In genomic region chr9:108296056-108296455, GRCh38 we compare ENCODE assay signal across 13 cellular contexts.
DNase-seq lines count a peak whose midpoint lies in the region; ATAC-seq, FAIRE-seq and TF ChIP-seq lines count a peak whose summit lies in the region.
"Had no signal": no experiment of that assay in that cellular context is flagged by ENCODE, and none has a peak within 500 bp of the region (broad histone marks: within the 10 kb centered on the region; RNA-seq: fewer than 3 reads in every experiment).

No MANE protein-coding gene starts in this region.

- H3K4me1 Mint-ChIP-seq in chondrocyte (ENCODE audit: low read depth): peaks cover 29% of the 10 kb centered on the region

- H3K27me3 ChIP-seq in IMR-90 (ENCODE audit: control insufficient read depth, insufficient read depth, low read length) (no peaks in the 10 kb centered on the region; the same call in 1 of the 2 replicates), keratinocyte (ENCODE audit: control insufficient read depth, extremely low read depth, insufficient read depth, low read length) (no peaks in the 10 kb centered on the region)
- H3K27me3 ChIP-seq: BLaER1 had no signal

- H3K4me3 Mint-ChIP-seq in chondrocyte (ENCODE audit: unreplicated experiment): no peak overlapping the region
- H3K4me3 Mint-ChIP-seq: activated T-cell treated with anti-CD3 and anti-CD28 coated beads, Interleukin-2, amount 50 U/mL, for 24 hours; effector memory CD8-positive, alpha-beta T cell had no signal

- BruUV-seq in IMR-90 (replicated peaks; lab: Mats Ljungman, UMichigan): no TSS peak

- no peaks in the 10 kb centered on the region for H3K9me1 ChIP-seq in IMR-90 (ENCODE audit: insufficient read depth, low read length)
- no peaks in the 10 kb centered on the region for H3K9me1 ChIP-seq in keratinocyte (ENCODE audit: control insufficient read depth, extremely low read depth, insufficient read depth, low read length)

- no peak for TF ChIP-seq RAD21 in IMR-90 (IDR thresholded peaks at IDR 0.05; ENCODE audit: low read length)

- no peaks in the 10 kb centered on the region for H3K79me1 ChIP-seq in IMR-90 (ENCODE audit: low read depth in 1 of 2, low read length in 2 of 2)

- no peak overlapping the region for H3K14ac ChIP-seq in IMR-90 (replicated peaks; ENCODE audit: low read depth, low read length)

- H3K23ac ChIP-seq in IMR-90 (ENCODE audit: low read depth, low read length): no peak overlapping the region

- TF ChIP-seq CTCF in AG09309 (IDR thresholded peaks at IDR 0.05; ENCODE audit: control insufficient read depth, insufficient read depth, low read depth, low read length, missing control alignments): no peak
- TF ChIP-seq CTCF in IMR-90 (conservative IDR thresholded peaks at IDR 0.05; ENCODE audit: low read depth, low read length): no peak
- TF ChIP-seq CTCF in chondrocyte (IDR thresholded peaks at IDR 0.05): no peak
- no peak for TF ChIP-seq CTCF in keratinocyte (optimal IDR thresholded peaks at IDR 0.05 in 1 of 3, IDR thresholded peaks at IDR 0.05 in 1 of 3, conservative IDR thresholded peaks at IDR 0.05 in 1 of 3; ENCODE audit: extremely low read depth in 1 of 3, insufficient read depth in 2 of 3, low read length in 3 of 3)

- H3K18ac ChIP-seq in IMR-90 (ENCODE audit: low read depth, low read length): no peak overlapping the region

- in situ Hi-C loops in IMR-90 (cut with MboI; ENCODE audit: low sequenced_read_pairs): no loop called here

- peak overlapping the region; percentile 34 for H3K27ac Mint-ChIP-seq in chondrocyte (ENCODE audit: unreplicated experiment)
- H3K27ac Mint-ChIP-seq: activated T-cell treated with anti-CD3 and anti-CD28 coated beads, Interleukin-2, amount 50 U/mL, for 24 hours; effector memory CD8-positive, alpha-beta T cell had no signal

- CTCF ChIA-PET in IMR-90 (lab: Yijun Ruan, JAX): interaction anchor here (1.2 kb wide), 1 partner anchor 17 kb away, joined by 6 read pairs; no protein-coding TSS in a partner anchor

- peak; percentile 94 for ATAC-seq in IMR-90 (ENCODE audit: low read depth)
- ATAC-seq: effector memory CD8-positive, alpha-beta T cell had no signal

- POLR2A ChIA-PET in IMR-90 (lab: Charles Lee; ENCODE audit: unreplicated experiment): interaction anchor here (0.5 kb wide), 1 partner anchor 1274 kb away, joined by 3 read pairs; no protein-coding TSS in a partner anchor

- no peak overlapping the region; the same call in 1 of the 2 replicates for H2BK20ac ChIP-seq in IMR-90 (ENCODE audit: low read depth, low read length)

- no peak overlapping the region for H2AK5ac ChIP-seq in IMR-90 (ENCODE audit: low read depth, low read length)

- H3K79me2 ChIP-seq in keratinocyte (ENCODE audit: control insufficient read depth, insufficient read depth, low read length): no peaks in the 10 kb centered on the region

- H2AFZ ChIP-seq in IMR-90 (replicated peaks; ENCODE audit: low read length, poor library complexity): no peak overlapping the region
- peak overlapping the region; percentile 25 for H2AFZ ChIP-seq in keratinocyte (ENCODE audit: control insufficient read depth, low read length)

- H2AK9ac ChIP-seq in IMR-90 (replicated peaks; ENCODE audit: low read depth, low read length, poor library complexity): no peak overlapping the region

- intact Hi-C loops in IMR-90 (cut with micrococcal nuclease): no loop called here

- H4K5ac ChIP-seq in IMR-90 (ENCODE audit: low read depth, low read length): no peak overlapping the region

- peak; percentile 65 for DNase-seq in AG09309 (ENCODE audit: low read depth)
- DNase-seq in IMR-90: peak; percentile 71
- no peak for DNase-seq in chondrocyte (ENCODE audit: low spot score)
- no peak for DNase-seq in keratinocyte (ENCODE audit: low read depth, low spot score)
- DNase-seq in middle frontal gyrus (ENCODE audit: extremely low spot score, low spot score): no peak
- no peak for DNase-seq in amygdala (lab: John Stamatoyannopoulos, UW)
- no peak for DNase-seq in epidermal melanocyte (ENCODE audit: insufficient read length, low spot score)
- DNase-seq in NCI-H524 treated with DMSO at 0.1 percent for 48 hours (lab: John Stamatoyannopoulos, UW): no peak
- DNase-seq: activated T-cell treated with anti-CD3 and anti-CD28 coated beads, Interleukin-2, amount 50 U/mL, for 24 hours; effector memory CD8-positive, alpha-beta T cell; nucleus accumbens had no signal

- peaks cover 1% of the 10 kb centered on the region for H3K27me3 Mint-ChIP-seq in chondrocyte (ENCODE audit: low read depth)
- H3K27me3 Mint-ChIP-seq: activated T-cell treated with anti-CD3 and anti-CD28 coated beads, Interleukin-2, amount 50 U/mL, for 24 hours; effector memory CD8-positive, alpha-beta T cell had no signal

- H3K36me3 Mint-ChIP-seq in chondrocyte (ENCODE audit: low read depth): no peaks in the 10 kb centered on the region

- H3K4me3 ChIP-seq in AG09309 (ENCODE audit: control insufficient read depth, low read depth, low read length) (no peak overlapping the region), IMR-90 (ENCODE audit: insufficient read depth, low read depth, low read length) (no peak overlapping the region), keratinocyte (ENCODE audit: control insufficient read depth in 2 of 3, extremely low read depth in 1 of 3, insufficient read depth in 2 of 3, low read depth in 1 of 3, low read length in 3 of 3) (no peak overlapping the region)
- H3K4me3 ChIP-seq: BLaER1, lung had no signal

- peaks cover 4% of the 10 kb centered on the region for H3K9me3 Mint-ChIP-seq in chondrocyte (ENCODE audit: low read depth)

- no peak overlapping the region for H2BK120ac ChIP-seq in IMR-90 (ENCODE audit: low read depth, low read length)

- H3K4ac ChIP-seq in IMR-90 (ENCODE audit: low read depth, low read length): no peak overlapping the region

- H3K9me3 ChIP-seq in IMR-90 (ENCODE audit: control insufficient read depth, insufficient read depth, low read length) (no peaks in the 10 kb centered on the region), keratinocyte (ENCODE audit: control insufficient read depth, low read depth, low read length) (no peaks in the 10 kb centered on the region)
- H3K9me3 ChIP-seq: BLaER1 had no signal

- FAIRE-seq in keratinocyte (lab: Jason Lieb, UNC): peak; percentile 95

- no peak overlapping the region for H2BK15ac ChIP-seq in IMR-90 (ENCODE audit: low read depth, low read length)

- H2BK5ac ChIP-seq in IMR-90 (ENCODE audit: low read depth, low read length, poor library complexity, severe bottlenecking): no peak overlapping the region

- H3K56ac ChIP-seq in IMR-90 (ENCODE audit: extremely low read depth, insufficient read depth, low read length): no peak overlapping the region

- H4K8ac ChIP-seq in IMR-90 (ENCODE audit: low read depth in 2 of 2, low read length in 2 of 2): no peak overlapping the region

- WGBS in IMR-90 (ENCODE audit: extremely low coverage in 2 of 2, insufficient read length in 1 of 2), 2 experiments: no CpG with 5 or more reads among the region's 1 CpG

- H3K9ac ChIP-seq in IMR-90 (ENCODE audit: low read depth, low read length): no peak overlapping the region
- peak overlapping the region; percentile 11 for H3K9ac ChIP-seq in keratinocyte (ENCODE audit: control insufficient read depth, extremely low read depth, insufficient read depth, low read length)
- H3K9ac ChIP-seq: BLaER1 had no signal

- dilution Hi-C loops in IMR-90 (cut with HindIII; ENCODE audit: low sequenced_read_pairs, unreplicated experiment): no loop called here
- dilution Hi-C loops in keratinocyte (cut with MboI; ENCODE audit: extremely low pct_ligation_motif_present, low sequenced_read_pairs): no loop called here

- H3K4me1 ChIP-seq in IMR-90 (ENCODE audit: control insufficient read depth, insufficient read depth, low read length): peaks cover 5% of the 10 kb centered on the region; the same call in 1 of the 2 replicates
- H3K4me1 ChIP-seq in keratinocyte (ENCODE audit: control insufficient read depth, extremely low read depth, insufficient read depth, low read length): peaks cover 28% of the 10 kb centered on the region
- H3K4me1 ChIP-seq: BLaER1 had no signal

- H3K36me3 ChIP-seq in IMR-90 (ENCODE audit: control insufficient read depth, insufficient read depth, low read length): no peaks in the 10 kb centered on the region
- no peaks in the 10 kb centered on the region for H3K36me3 ChIP-seq in keratinocyte (ENCODE audit: control insufficient read depth in 2 of 2, extremely low read depth in 1 of 2, insufficient read depth in 2 of 2, low read length in 2 of 2)
- H3K36me3 ChIP-seq: BLaER1 had no signal

- H4K91ac ChIP-seq in IMR-90 (ENCODE audit: insufficient read depth, low read depth, low read length): no peak overlapping the region

- no peak for TF ChIP-seq POLR2A in IMR-90 (IDR thresholded peaks at IDR 0.05; ENCODE audit: low read depth, low read length)

- H3K27ac ChIP-seq in IMR-90 (ENCODE audit: insufficient read depth, low read length): no peak overlapping the region
- H3K27ac ChIP-seq in keratinocyte (ENCODE audit: control insufficient read depth, insufficient read depth, low read length): peak overlapping the region; percentile 66
- H3K27ac ChIP-seq: BLaER1 had no signal

- no peak overlapping the region for H3K4me2 ChIP-seq in IMR-90 (ENCODE audit: low read depth, low read length)
- H3K4me2 ChIP-seq in keratinocyte (ENCODE audit: control insufficient read depth, extremely low read depth, insufficient read depth, low read depth, low read length): peak overlapping the region; percentile 56
- H3K4me2 ChIP-seq: BLaER1 had no signal

- H4K20me1 ChIP-seq in IMR-90 (ENCODE audit: insufficient read depth, low read length) (no peaks in the 10 kb centered on the region), keratinocyte (ENCODE audit: control insufficient read depth, extremely low read depth, insufficient read depth, low read length) (no peaks in the 10 kb centered on the region)
- H4K20me1 ChIP-seq: BLaER1 had no signal

TF ChIP-seq in IMR-90, 13 proteins besides CTCF, POLR2A, EP300 and RAD21:
- TF ChIP-seq FOS (IDR thresholded peaks at IDR 0.05; ENCODE audit: low read depth, low read length) (no peak; the same call in 1 of the 2 replicates), SMC3 (IDR thresholded peaks at IDR 0.05; ENCODE audit: low read depth, low read length) (no peak)

Comparison
In these comparisons a context has a peak if more than half of its experiments do, and no peak if none do; other contexts are left out.
1. DNase-seq: peak in AG09309 (single experiment) and IMR-90 (single experiment); none in chondrocyte (single experiment), keratinocyte (single experiment), middle frontal gyrus (single experiment), amygdala (0 of 56), epidermal melanocyte (single experiment) and NCI-H524 treated with DMSO at 0.1 percent for 48 hours (single experiment).